Comparison of ENCODE assay signal across 20 cellular contexts in genomic region chr9:130227833-130228232, GRCh38. TPM values are rescaled to one million over a fixed set of nuclear protein-coding genes. Genes with fewer than 3 reads are reported as not detected.
"Had no signal": no experiment of that assay in that cellular context is flagged by ENCODE, and none has a peak within 500 bp of the region (broad histone marks: within the 10 kb centered on the region; RNA-seq: fewer than 3 reads in every experiment).

No MANE protein-coding gene starts in this region.

- H3K4me3 ChIP-seq: MG63 had no signal

- H3K27me3 ChIP-seq: MG63 had no signal

- FAIRE-seq: RCC 7860 had no signal

- DNase-seq: Karpas-422, KG1, MG63, NCI-H1092, NCI-H1105 treated with DMSO at 0.1 percent for 48 hours, NCI-H1417 treated with DMSO at 0.1 percent for 48 hours, NCI-H146, NCI-H1694 treated with DMSO at 0.1 percent for 48 hours, NCI-H1930, NCI-H2081, NCI-H2107, NCI-H2227 treated with DMSO at 0.1 percent for 48 hours, NCI-H524, NCI-H69, NCI-H774, RPMI8226, SHP77 had no signal

RNA-seq across cellular contexts. Expression of gene HMCN2, which starts 37.7 kb away (rescaled TPM):
- total RNA-seq: SK-MEL-5; T-helper 1 cell treated with Interleukin-12 subunit alpha and Interleukin-12 subunit beta and Interleukin-4 antibody, amounts not matched to agents 30 ng/mL and 1 ng/mL, for 36 hours had no signal
